In the genomic region with DNA sequence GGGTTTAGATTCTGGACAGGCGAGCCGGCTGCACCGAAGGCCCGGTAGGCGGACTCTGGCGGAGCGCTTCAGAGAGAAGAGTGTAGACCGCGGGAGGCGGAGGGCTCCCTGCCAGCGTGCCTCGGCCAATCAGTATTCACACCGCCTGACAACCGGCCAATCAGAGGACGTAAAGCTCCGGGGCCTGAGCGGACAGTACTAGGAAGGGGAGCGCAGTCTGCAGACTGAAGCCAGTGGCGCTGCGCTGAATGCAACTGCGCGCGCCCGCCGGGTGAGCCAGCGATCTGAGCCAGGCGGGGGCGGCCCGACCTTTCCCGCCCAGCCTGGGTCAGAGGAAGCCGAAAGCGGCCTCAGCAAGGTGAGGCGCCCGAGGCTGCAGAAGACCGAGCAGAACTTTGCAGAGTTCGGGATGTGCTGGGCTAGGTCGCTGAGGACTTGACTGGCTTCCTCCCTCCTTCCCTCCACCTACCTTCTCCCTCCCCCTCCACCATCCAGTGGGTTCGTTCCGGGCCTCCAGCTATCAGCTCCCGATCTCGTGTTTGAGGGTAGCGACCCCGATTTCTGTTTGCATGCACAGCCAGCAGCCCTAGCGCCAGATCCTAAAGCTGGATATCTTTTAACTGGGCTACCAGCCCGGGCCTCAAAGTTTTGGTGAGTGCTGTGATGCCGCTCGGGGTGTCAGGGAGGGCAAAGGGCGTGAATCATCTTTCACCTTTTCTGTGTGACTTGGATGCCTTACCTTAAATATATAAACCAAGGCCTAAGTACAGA, we compare ENCODE assay signal across 8 cellular contexts. TPM values are rescaled to one million over a fixed set of nuclear protein-coding genes. Genes with fewer than 3 reads are reported as not detected.
DNase-seq lines count a peak whose midpoint lies in the region; ATAC-seq and TF ChIP-seq lines count a peak whose summit lies in the region.

DMRT2 (plus strand) TSS at position 233 of the 771 bp plus-strand sequence. CDS start 1,257 bp downstream, outside the sequence.

- DNase-seq in stimulated activated CD4-positive, alpha-beta T cell treated with anti-CD3 and anti-CD28 coated beads, Interleukin-1b, Interleukin-23, amount 100 ng/mL, for 48 hours: peak; percentile 53
- no peak for DNase-seq in stimulated activated CD4-positive, alpha-beta T cell treated with anti-CD3 and anti-CD28 coated beads, Interleukin-4, amount 100 ng/mL, for 1 hour
- DNase-seq in WERI-Rb-1: peak; percentile 89
- DNase-seq in esophagus squamous epithelium (lab: John Stamatoyannopoulos, UW): no peak
- DNase-seq in midbrain (lab: John Stamatoyannopoulos, UW): peak; percentile 90
- DNase-seq in tibial nerve (ENCODE audit: low spot score in 2 of 2): peak; percentile 89 to 92

- TF ChIP-seq POLR2A in esophagus squamous epithelium (IDR thresholded peaks at IDR 0.05): peak in 1 of 4 donors; percentile 42
- TF ChIP-seq POLR2A in tibial nerve (IDR thresholded peaks at IDR 0.05): peak in 1 of 2 donors; percentile 26

- no peaks in the 10 kb centered on the region for H4K20me1 ChIP-seq in KMS-11 (ENCODE audit: insufficient read depth)

- H3K4me1 ChIP-seq in KMS-11 (ENCODE audit: low read depth, poor library complexity, severe bottlenecking) (peaks cover 5% of the 10 kb centered on the region), esophagus squamous epithelium (peaks cover 9 to 70% (median 20%) of the 10 kb centered on the region in 3 donors), tibial nerve (peaks cover 0 to 79% (median 16%) of the 10 kb centered on the region in 4 donors)

- no peak within 1 kb of the TSS for H3K4me3 ChIP-seq in KMS-11 (IDR thresholded peaks at IDR 0.05; ENCODE audit: insufficient read depth, low read depth, low read length)
- H3K4me3 ChIP-seq in WERI-Rb-1 (ENCODE audit: low read depth, low read length): peak within 1 kb of the TSS; percentile 39
- peak within 1 kb of the TSS; percentile 15 to 57 (median 40) for H3K4me3 ChIP-seq in esophagus squamous epithelium
- H3K4me3 ChIP-seq in tibial nerve: peak within 1 kb of the TSS in 2 of 4 donors; percentile 25 to 46

- TF ChIP-seq EP300 in tibial nerve (IDR thresholded peaks at IDR 0.05): peak in 1 of 2 donors; percentile 19

- no peaks in the 10 kb centered on the region for H3K36me3 ChIP-seq in KMS-11 (ENCODE audit: insufficient read depth)
- no peaks in the 10 kb centered on the region for H3K36me3 ChIP-seq in WERI-Rb-1
- no peaks in the 10 kb centered on the region for H3K36me3 ChIP-seq in esophagus squamous epithelium
- no peaks in the 10 kb centered on the region for H3K36me3 ChIP-seq in tibial nerve

- H3K9me3 ChIP-seq in WERI-Rb-1 (ENCODE audit: severe bottlenecking) (peaks cover 8% of the 10 kb centered on the region), esophagus squamous epithelium (no peaks in the 10 kb centered on the region), tibial nerve (no peaks in the 10 kb centered on the region)

- peak within 1 kb of the TSS; percentile 88; the same call in 1 of the 2 replicates for H2AFZ ChIP-seq in KMS-11 (ENCODE audit: low read depth)

- no peak within 1 kb of the TSS for H3K27ac ChIP-seq in KMS-11
- no peak within 1 kb of the TSS; the same call in 1 of the 2 replicates for H3K27ac ChIP-seq in WERI-Rb-1
- H3K27ac ChIP-seq in esophagus squamous epithelium: no peak within 1 kb of the TSS
- H3K27ac ChIP-seq in tibial nerve: peak within 1 kb of the TSS in 1 of 4 donors; percentile 4

- ATAC-seq in HG03439 (IDR thresholded peaks at IDR 0.05; ENCODE audit: unreplicated experiment): no peak

- TF ChIP-seq CTCF in KMS-11 (conservative IDR thresholded peaks at IDR 0.05; ENCODE audit: low read depth, low read length): no peak
- no peak for TF ChIP-seq CTCF in WERI-Rb-1 (IDR thresholded peaks at IDR 0.05; ENCODE audit: low read depth, low read length)
- TF ChIP-seq CTCF in esophagus squamous epithelium (IDR thresholded peaks at IDR 0.05): peak in 1 of 6 experiments; percentile 15
- peak in 1 of 5 experiments; percentile 13 for TF ChIP-seq CTCF in tibial nerve (IDR thresholded peaks at IDR 0.05)

- no peak within 1 kb of the TSS for H3K9ac ChIP-seq in KMS-11

- WGBS in esophagus squamous epithelium, 2 donors: 3 to 13% methylated on average over 13 to 36 of the region's 48 CpGs
- WGBS in tibial nerve, 2 donors: 4 to 6% methylated on average over 39 to 48 of the region's 48 CpGs

- intact Hi-C loops in esophagus squamous epithelium (cut with DNase I): no loop called here

- H3K79me2 ChIP-seq in KMS-11 (ENCODE audit: insufficient read depth, low read depth): no peaks in the 10 kb centered on the region

- peak within 1 kb of the TSS; percentile 36; the same call in 1 of the 2 replicates for H3K4me2 ChIP-seq in KMS-11

- H3K27me3 ChIP-seq in KMS-11 (ENCODE audit: insufficient read depth, low read depth) (no peaks in the 10 kb centered on the region; the same call in 1 of the 2 replicates), WERI-Rb-1 (ENCODE audit: insufficient read depth, low read depth, severe bottlenecking) (peaks cover 22% of the 10 kb centered on the region), esophagus squamous epithelium (peaks cover 14 to 100% (median 27%) of the 10 kb centered on the region in 4 donors), tibial nerve (peaks cover 4 to 99% of the 10 kb centered on the region in 2 donors)

RNA-seq across cellular contexts. Expression of gene DMRT2, which starts in this region (rescaled TPM):
- total RNA-seq in esophagus squamous epithelium (1 to 10 TPM in 1 of 4 donors, under 1 TPM in 1, not detected in 2; 0.99 to 1.3 TPM), tibial nerve (10 to 100 TPM in 1 of 4 donors, 1 to 10 TPM in 3; 3.1 to 11.7 (median 6.4) TPM)

Comparison
In these comparisons a context has a peak if more than half of its experiments do, and no peak if none do; other contexts are left out.
1. DNase-seq: peak in stimulated activated CD4-positive, alpha-beta T cell treated with anti-CD3 and anti-CD28 coated beads, Interleukin-1b, Interleukin-23, amount 100 ng/mL, for 48 hours (single experiment), WERI-Rb-1 (single experiment), midbrain (single experiment) and tibial nerve (2 of 2); none in stimulated activated CD4-positive, alpha-beta T cell treated with anti-CD3 and anti-CD28 coated beads, Interleukin-4, amount 100 ng/mL, for 1 hour (single experiment) and esophagus squamous epithelium (single experiment).